27 cellular contexts compared by ENCODE assay signal in genomic region chr17:37689317-37689716, GRCh38. TPM values are rescaled to one million over a fixed set of nuclear protein-coding genes. Genes with fewer than 3 reads are reported as not detected.
A peak's percentile ranks its signal among the peaks of the same experiment; 100 is the strongest.
DNase-seq lines count a peak whose midpoint lies in the region; ATAC-seq, FAIRE-seq and TF ChIP-seq lines count a peak whose summit lies in the region.
"Had no signal": no experiment of that assay in that cellular context is flagged by ENCODE, and none has a peak within 500 bp of the region (broad histone marks: within the 10 kb centered on the region; RNA-seq: fewer than 3 reads in every experiment).

No MANE protein-coding gene starts in this region.

- peaks cover 42% of the 10 kb centered on the region for H3K36me3 Mint-ChIP-seq in Caco-2 (ENCODE audit: insufficient read depth, unreplicated experiment)
- H3K36me3 Mint-ChIP-seq in endodermal cell (ENCODE audit: low read depth) = peaks cover 31% of the 10 kb centered on the region
- H3K36me3 Mint-ChIP-seq: CD14-positive monocyte had no signal

- BruUV-seq in Caco-2 (replicated peaks; lab: Mats Ljungman, UMichigan) = no TSS peak
- BruUV-seq in HepG2 (replicated peaks; lab: Mats Ljungman, UMichigan) = no TSS peak
- no TSS peak for BruUV-seq in PC-9 (replicated peaks; lab: Mats Ljungman, UMichigan)

- no peaks in the 10 kb centered on the region for H3F3A ChIP-seq in PC-9 (ENCODE audit: insufficient read depth, low read depth)

- H3K4me1 Mint-ChIP-seq in Caco-2 (ENCODE audit: low read depth, unreplicated experiment) = peaks cover 57% of the 10 kb centered on the region
- peaks cover 66% of the 10 kb centered on the region for H3K4me1 Mint-ChIP-seq in endodermal cell
- H3K4me1 Mint-ChIP-seq: CD8-positive, alpha-beta memory T cell had no signal

- peak; percentile 84 to 90 for DNase-seq in Caco-2
- DNase-seq in endodermal cell = no peak
- DNase-seq in HepG2 (ENCODE audit: low spot score) = peak; percentile 86
- no peak for DNase-seq in KG1 (lab: John Stamatoyannopoulos, UW)
- no peak for DNase-seq in NCI-H1105 (lab: John Stamatoyannopoulos, UW)
- DNase-seq in PC-9 = no peak
- DNase-seq: 8988T; ACHN; AML-193; BE2C; Calu3; CD4-positive, alpha-beta T cell; CD8-positive, alpha-beta memory T cell; DMS53; DMS79 treated with DMSO at 0.1 percent for 48 hours; GF-D8; H9 had no signal

- in situ Hi-C loops in HepG2 (cut with HindIII; ENCODE audit: extremely low pct_ligation_motif_present, low pct_unique_long_range_greater_than_20kb) = no loop called here

- H3K4me3 ChIP-seq in Caco-2 (ENCODE audit: low read depth, low read length) (no peak overlapping the region), endodermal cell (ENCODE audit: low read length) (no peak overlapping the region), HepG2 (replicated peaks in 1 of 3; ENCODE audit: insufficient read depth in 1 of 3, low read depth in 2 of 3, low read length in 3 of 3) (no peak overlapping the region; a peak in 1 of 6 replicates), PC-9 (no peak overlapping the region)
- H3K4me3 ChIP-seq: A549; BLaER1 treated with 17β-estradiol and CSF1 and Interleukin-3, amounts not matched to agents 10 nM and 100 nM; GM23338 had no signal

- H2AFZ ChIP-seq in HepG2 (ENCODE audit: low read length) (no peak overlapping the region), PC-9 (no peak overlapping the region)
- H2AFZ ChIP-seq: GM23338 had no signal

- ATAC-seq in HepG2 = peak; percentile 52
- ATAC-seq: A549, GM23338, HCT116 had no signal

- H3K9ac ChIP-seq in endodermal cell (ENCODE audit: extremely low read depth, low read length, poor library complexity, severe bottlenecking) (no peak overlapping the region), HepG2 (ENCODE audit: insufficient read depth, low read depth, low read length) (no peak overlapping the region)
- H3K9ac ChIP-seq: BLaER1 treated with 17β-estradiol and CSF1 and Interleukin-3, amounts not matched to agents 10 nM and 100 nM had no signal

- H3K27ac Mint-ChIP-seq in Caco-2 (ENCODE audit: unreplicated experiment) (peak overlapping the region; percentile 75), endodermal cell (peak overlapping the region; percentile 56)
- H3K27ac Mint-ChIP-seq: CD4-positive, alpha-beta T cell; CD8-positive, alpha-beta memory T cell; GM23338; H9 had no signal

- 68 to 71% methylated on average over 2 to 7 of the region's 7 CpGs for WGBS in endodermal cell (ENCODE audit: insufficient coverage in 1 of 2, insufficient read length in 1 of 2), 2 experiments
- 4% methylated on average over 4 of the region's 7 CpGs for WGBS in HepG2 (ENCODE audit: low lambda C conversion rate)

- CTCF ChIA-PET in Caco-2 (lab: Charles Lee) (interaction anchor here (0.6 to 1.7 kb wide), 6 partner anchors 18 to 82 kb away, joined by 3 to 7 read pairs (median 4); no protein-coding TSS in a partner anchor), HepG2 (lab: Yijun Ruan, JAX; ENCODE audit: low intra/inter-chr PET ratio, low total read pairs) (no interaction called here), PC-9 (lab: Charles Lee) (no interaction called here)

- no peaks in the 10 kb centered on the region for H3K9me3 Mint-ChIP-seq in Caco-2 (ENCODE audit: unreplicated experiment)
- H3K9me3 Mint-ChIP-seq in endodermal cell = peaks cover under 1% of the 10 kb centered on the region
- H3K9me3 Mint-ChIP-seq: CD14-positive monocyte; CD4-positive, alpha-beta T cell; CD8-positive, alpha-beta memory T cell had no signal

- H3K4me2 ChIP-seq in HepG2 (ENCODE audit: low read depth, low read length) = peak overlapping the region; percentile 33; the same call in 1 of the 2 replicates
- no peak overlapping the region for H3K4me2 ChIP-seq in PC-9
- H3K4me2 ChIP-seq: A549; BLaER1 treated with 17β-estradiol and CSF1 and Interleukin-3, amounts not matched to agents 10 nM and 100 nM; GM23338 had no signal

- no peak overlapping the region for H3K27ac ChIP-seq in endodermal cell (ENCODE audit: low read depth, low read length)
- H3K27ac ChIP-seq in HepG2 (ENCODE audit: extremely low read length, insufficient read depth, low read length) = peak overlapping the region; percentile 33
- H3K27ac ChIP-seq in PC-9 = no peak overlapping the region
- H3K27ac ChIP-seq: A549; BLaER1 treated with 17β-estradiol and CSF1 and Interleukin-3, amounts not matched to agents 10 nM and 100 nM had no signal

- TF ChIP-seq POLR2A in HepG2 (IDR thresholded peaks at IDR 0.05; ENCODE audit: insufficient read depth in 1 of 2, low read depth in 2 of 2, low read length in 2 of 2) = no peak

- H3K9me3 ChIP-seq in Caco-2 = no peaks in the 10 kb centered on the region
- peaks cover under 1% of the 10 kb centered on the region for H3K9me3 ChIP-seq in endodermal cell (ENCODE audit: control insufficient read depth, low read length)
- no peaks in the 10 kb centered on the region for H3K9me3 ChIP-seq in HepG2 (ENCODE audit: low read length)
- no peaks in the 10 kb centered on the region for H3K9me3 ChIP-seq in PC-9 (ENCODE audit: insufficient read depth, low read depth)
- H3K9me3 ChIP-seq: A549; BE2C; BLaER1 treated with 17β-estradiol and CSF1 and Interleukin-3, amounts not matched to agents 10 nM and 100 nM had no signal

- no peaks in the 10 kb centered on the region for H3K79me2 ChIP-seq in HepG2 (ENCODE audit: insufficient read depth, low read length)
- no peaks in the 10 kb centered on the region for H3K79me2 ChIP-seq in PC-9 (ENCODE audit: low read depth)

- H3K4me3 Mint-ChIP-seq in Caco-2 (ENCODE audit: unreplicated experiment) (peak overlapping the region; percentile 47), endodermal cell (no peak overlapping the region)
- H3K4me3 Mint-ChIP-seq: CD4-positive, alpha-beta T cell; CD8-positive, alpha-beta memory T cell; GM23338; H9 had no signal

- TF ChIP-seq EP300 in HepG2 (IDR thresholded peaks at IDR 0.05; ENCODE audit: low read depth in 2 of 2, low read length in 2 of 2) (peak in 1 of 2 experiments; percentile 87; a peak in 1 of 4 replicates), HepG2 (CRISPR knock-in tag; IDR thresholded peaks at IDR 0.05; ENCODE audit: borderline replicate concordance) (no peak)

- POLR2A ChIA-PET in Caco-2 (lab: Charles Lee) = interaction anchor here (0.8 to 1.7 kb wide), 3 partner anchors 18 to 56 kb away, joined by 3 to 8 read pairs (median 5); no protein-coding TSS in a partner anchor
- POLR2A ChIA-PET in HepG2 (lab: Yijun Ruan, JAX) = interaction anchor here (0.9 to 2.4 kb wide), 7 partner anchors 9 to 56 kb away, joined by 3 to 20 read pairs (median 9); partner anchors contain the start of gene HNF1B
- POLR2A ChIA-PET in PC-9 (lab: Charles Lee; ENCODE audit: unreplicated experiment) = no interaction called here

- H3K36me3 ChIP-seq in Caco-2 (ENCODE audit: control insufficient read depth, insufficient read depth, low read length) (peaks cover 2% of the 10 kb centered on the region), endodermal cell (ENCODE audit: control insufficient read depth, insufficient read depth, low read length) (peaks cover 38% of the 10 kb centered on the region), HepG2 (replicated peaks in 1 of 2; ENCODE audit: control insufficient read depth in 1 of 2, insufficient read depth in 2 of 2, low read length in 2 of 2) (no peaks in the 10 kb centered on the region; a peak in 1 of 5 replicates), PC-9 (ENCODE audit: low read depth) (no peaks in the 10 kb centered on the region)
- H3K36me3 ChIP-seq: BE2C; BLaER1 treated with 17β-estradiol and CSF1 and Interleukin-3, amounts not matched to agents 10 nM and 100 nM had no signal

- H3K27me3 ChIP-seq in Caco-2 (replicated peaks; ENCODE audit: control insufficient read depth, insufficient read depth, low read length) (no peaks in the 10 kb centered on the region), endodermal cell (ENCODE audit: control insufficient read depth, insufficient read depth, low read length, poor library complexity, severe bottlenecking) (no peaks in the 10 kb centered on the region), HepG2 (ENCODE audit: control insufficient read depth in 1 of 2, insufficient read depth in 2 of 2, low read length in 2 of 2) (no peaks in the 10 kb centered on the region), PC-9 (ENCODE audit: insufficient read depth, low read depth) (no peaks in the 10 kb centered on the region)
- H3K27me3 ChIP-seq: BE2C; BLaER1 treated with 17β-estradiol and CSF1 and Interleukin-3, amounts not matched to agents 10 nM and 100 nM had no signal

- intact Hi-C loops in Caco-2 (cut with micrococcal nuclease; ENCODE audit: unreplicated experiment) (loop anchor here (1.0 kb wide), 3 partner anchors 18 to 45 kb away; no protein-coding TSS in a partner anchor), HepG2 (cut with micrococcal nuclease; ENCODE audit: unreplicated experiment) (loop anchor here (10.0 kb wide), 1 partner anchor 55 kb away; the partner anchor contains the start of gene HNF1B), PC-9 (cut with micrococcal nuclease; ENCODE audit: unreplicated experiment) (no loop called here)

- H3K4me1 ChIP-seq in Caco-2 = peaks cover 71% of the 10 kb centered on the region
- peaks cover 8% of the 10 kb centered on the region for H3K4me1 ChIP-seq in endodermal cell (ENCODE audit: control insufficient read depth, insufficient read depth, low read length)
- H3K4me1 ChIP-seq in HepG2 (ENCODE audit: insufficient read depth, low read length) = peaks cover 77% of the 10 kb centered on the region
- H3K4me1 ChIP-seq in PC-9 (replicated peaks; ENCODE audit: insufficient read depth) = no peaks in the 10 kb centered on the region
- H3K4me1 ChIP-seq: A549, BE2C had no signal

- H4K20me1 ChIP-seq in HepG2 (ENCODE audit: insufficient read depth, low read length) (no peaks in the 10 kb centered on the region), PC-9 (ENCODE audit: insufficient read depth) (no peaks in the 10 kb centered on the region)
- H4K20me1 ChIP-seq: BLaER1 treated with 17β-estradiol and CSF1 and Interleukin-3, amounts not matched to agents 10 nM and 100 nM had no signal

- no peaks in the 10 kb centered on the region for H3K9me2 ChIP-seq in PC-9 (ENCODE audit: insufficient read depth)

- no peak for FAIRE-seq in HepG2 (lab: Jason Lieb, UNC)
- FAIRE-seq: A549, GM12891, GM18507 had no signal

- no peaks in the 10 kb centered on the region for H3K27me3 Mint-ChIP-seq in Caco-2 (ENCODE audit: insufficient read depth, unreplicated experiment)
- H3K27me3 Mint-ChIP-seq in endodermal cell (ENCODE audit: insufficient read depth) = no peaks in the 10 kb centered on the region
- H3K27me3 Mint-ChIP-seq: CD4-positive, alpha-beta T cell had no signal

- TF ChIP-seq RAD21 in HepG2 (CRISPR knock-in tag; IDR thresholded peaks at IDR 0.05) = no peak

- TF ChIP-seq CTCF in Caco-2 (IDR thresholded peaks at IDR 0.05; ENCODE audit: insufficient read depth in 1 of 2, low read depth in 1 of 2, low read length in 1 of 2, severe bottlenecking in 1 of 2, unreplicated experiment in 1 of 2) (no peak), endodermal cell (conservative IDR thresholded peaks at IDR 0.05) (no peak), HepG2 (CRISPR knock-in tag; IDR thresholded peaks at IDR 0.05) (no peak), PC-9 (conservative IDR thresholded peaks at IDR 0.05) (no peak)

RNA-seq across cellular contexts. Expression of gene DDX52, which starts 46.1 kb away (rescaled TPM):
- total RNA-seq in Caco-2 (2022) (78.7 and 85.1 TPM in 2 replicates), endodermal cell (10 to 100 TPM; 51.5 to 63.3 TPM), HepG2 (2016; rRNA removed; fragmentation: Illumina TruSeq; extraction: Trizol) (36.1 and 41.4 TPM in 2 replicates), PC-9 (2021) (23.5 and 31.8 TPM in 2 replicates)
- polyA plus RNA-seq in endodermal cell (2013, experiment 1 of 2) = 37.7 TPM
- 37.3 TPM for polyA plus RNA-seq in endodermal cell (2013, experiment 2 of 2)
- 3.2 and 3.8 TPM in 2 replicates for total RNA-seq in HepG2 (2016; cell fraction: cytosol; rRNA removed; fragmentation: Illumina TruSeq; extraction: Trizol; ENCODE audit: low read depth)
- 32.4 and 35.5 TPM in 2 replicates for total RNA-seq in HepG2 (2016; cell fraction: insoluble cytoplasmic fraction; rRNA removed; fragmentation: Illumina TruSeq; extraction: Trizol)
- 7.0 and 8.2 TPM in 2 replicates for total RNA-seq in HepG2 (2016; cell fraction: membrane; rRNA removed; fragmentation: Illumina TruSeq; extraction: Trizol)
- 28.1 and 32.8 TPM in 2 replicates for total RNA-seq in HepG2 (2016; cell fraction: nucleus; rRNA removed; fragmentation: Illumina TruSeq; extraction: Trizol)
- polyA plus RNA-seq in HepG2 (2011; rRNA removed) = 6.8 and 8.9 TPM in 2 replicates
- polyA plus RNA-seq in HepG2 (2011; cell fraction: cytosol; rRNA removed) = 3.8 and 4.9 TPM in 2 replicates
- polyA plus RNA-seq in HepG2 (2011; cell fraction: nucleus; rRNA removed) = 10.2 and 15.6 TPM in 2 replicates
- 9.8 and 12.1 TPM in 2 replicates for polyA plus RNA-seq in HepG2 (2012)
- polyA plus RNA-seq in HepG2 (2016; cell fraction: cytosol; fragmentation: Illumina TruSeq; extraction: Trizol; ENCODE audit: low read depth) = 1.5 TPM in 2 replicates
- polyA plus RNA-seq in HepG2 (2016; cell fraction: insoluble cytoplasmic fraction; fragmentation: Illumina TruSeq; extraction: Trizol; ENCODE audit: low read depth) = 26.1 and 28.9 TPM in 2 replicates
- polyA plus RNA-seq in HepG2 (2016; cell fraction: membrane; fragmentation: Illumina TruSeq; extraction: Trizol; ENCODE audit: low read depth) = 3.2 and 3.6 TPM in 2 replicates
- 32.6 and 38.8 TPM in 2 replicates for polyA plus RNA-seq in HepG2 (2016; cell fraction: nucleus; fragmentation: Illumina TruSeq; extraction: Trizol; ENCODE audit: insufficient read depth, low read depth)
- polyA minus RNA-seq in HepG2 (2011; rRNA and poly(A)+ RNA removed; ENCODE audit: low replicate concordance) = 11.5 and 16.2 TPM in 2 replicates
- polyA minus RNA-seq in HepG2 (2011; cell fraction: cytosol; rRNA and poly(A)+ RNA removed) = 6.5 and 8.3 TPM in 2 replicates
- polyA minus RNA-seq in HepG2 (2011; cell fraction: nucleus; rRNA and poly(A)+ RNA removed) = 35.7 and 37.2 TPM in 2 replicates

RNA-seq across cellular contexts. Expression of gene HNF1B, which starts 55.5 kb away (rescaled TPM):
- total RNA-seq in Caco-2 (2022) = 36.9 TPM in 2 replicates
- 10 to 100 TPM; 39.7 to 42.7 TPM for total RNA-seq in endodermal cell
- 4.9 TPM for polyA plus RNA-seq in endodermal cell (2013, experiment 1 of 2)
- polyA plus RNA-seq in endodermal cell (2013, experiment 2 of 2) = 3.9 TPM
- 1.8 and 1.9 TPM in 2 replicates for total RNA-seq in HepG2 (2016; rRNA removed; fragmentation: Illumina TruSeq; extraction: Trizol)
- 0.71 TPM in 2 replicates for total RNA-seq in HepG2 (2016; cell fraction: cytosol; rRNA removed; fragmentation: Illumina TruSeq; extraction: Trizol; ENCODE audit: low read depth)
- 1.8 and 2.1 TPM in 2 replicates for total RNA-seq in HepG2 (2016; cell fraction: insoluble cytoplasmic fraction; rRNA removed; fragmentation: Illumina TruSeq; extraction: Trizol)
- total RNA-seq in HepG2 (2016; cell fraction: membrane; rRNA removed; fragmentation: Illumina TruSeq; extraction: Trizol) = 1.4 and 1.5 TPM in 2 replicates
- total RNA-seq in HepG2 (2016; cell fraction: nucleus; rRNA removed; fragmentation: Illumina TruSeq; extraction: Trizol) = 2.8 and 3.7 TPM in 2 replicates
- polyA plus RNA-seq in HepG2 (2011; rRNA removed) = 4.3 and 5.3 TPM in 2 replicates
- 4.9 and 7.0 TPM in 2 replicates for polyA plus RNA-seq in HepG2 (2011; cell fraction: cytosol; rRNA removed)
- polyA plus RNA-seq in HepG2 (2011; cell fraction: nucleus; rRNA removed) = 6.6 and 9.3 TPM in 2 replicates
- 6.9 and 8.5 TPM in 2 replicates for polyA plus RNA-seq in HepG2 (2012)
- 0.77 and 0.84 TPM in 2 replicates for polyA plus RNA-seq in HepG2 (2016; cell fraction: cytosol; fragmentation: Illumina TruSeq; extraction: Trizol; ENCODE audit: low read depth)
- 3.8 and 5.8 TPM in 2 replicates for polyA plus RNA-seq in HepG2 (2016; cell fraction: insoluble cytoplasmic fraction; fragmentation: Illumina TruSeq; extraction: Trizol; ENCODE audit: low read depth)
- polyA plus RNA-seq in HepG2 (2016; cell fraction: membrane; fragmentation: Illumina TruSeq; extraction: Trizol; ENCODE audit: low read depth) = 2.1 and 2.2 TPM in 2 replicates
- 7.4 and 7.8 TPM in 2 replicates for polyA plus RNA-seq in HepG2 (2016; cell fraction: nucleus; fragmentation: Illumina TruSeq; extraction: Trizol; ENCODE audit: insufficient read depth, low read depth)
- polyA minus RNA-seq in HepG2 (2011; rRNA and poly(A)+ RNA removed; ENCODE audit: low replicate concordance) = 10.9 TPM in 1 of 2 replicates, not detected in the other
- polyA minus RNA-seq in HepG2 (2011; cell fraction: cytosol; rRNA and poly(A)+ RNA removed) = 3.4 and 5.0 TPM in 2 replicates
- polyA minus RNA-seq in HepG2 (2011; cell fraction: nucleus; rRNA and poly(A)+ RNA removed) = 8.7 and 9.5 TPM in 2 replicates
- not detected in 2 replicates for total RNA-seq in PC-9 (2021)
- total RNA-seq: CD4-positive, alpha-beta T cell; Daoy; G401; H4; H9 had no signal
- polyA plus RNA-seq: CD14-positive monocyte; CD8-positive, alpha-beta memory T cell had no signal

Comparison
In these comparisons a context has a peak if more than half of its experiments do, and no peak if none do; other contexts are left out.
1. DNase-seq: peak in Caco-2 (2 of 2) and HepG2 (single experiment); none in endodermal cell (single experiment), KG1 (single experiment), NCI-H1105 (single experiment) and PC-9 (0 of 2).